22 cellular contexts compared by ENCODE assay signal in genomic region chr13:113323869-113324268, GRCh38. TPM values are rescaled to one million over a fixed set of nuclear protein-coding genes. Genes with fewer than 3 reads are reported as not detected.
"Had no signal": no experiment of that assay in that cellular context is flagged by ENCODE, and none has a peak within 500 bp of the region (broad histone marks: within the 10 kb centered on the region; RNA-seq: fewer than 3 reads in every experiment).

No MANE protein-coding gene starts in this region.

- H3K9me3 ChIP-seq: lower lobe of right lung, pancreas, prostate gland, sigmoid colon, spleen, tibial nerve, uterus had no signal

- H3K36me3 ChIP-seq: uterus had no signal

- H3K27me3 ChIP-seq: pancreas, sigmoid colon, spleen, tibial nerve, uterus had no signal

- ATAC-seq: left cardiac atrium; left lobe of liver; left ventricle myocardium superior; lower lobe of right lung; naive thymus-derived CD8-positive, alpha-beta T cell; pancreas; right cardiac atrium; stimulated activated effector memory CD8-positive, alpha-beta T cell treated with anti-CD3 and anti-CD28 coated beads, Interleukin-12 subunit alpha, Interleukin-12 subunit beta, amount 100 ng/mL, for 72 hours had no signal

- H3K27ac ChIP-seq: lower lobe of right lung, pancreas, prostate gland, sigmoid colon, spleen, tibial nerve, uterus had no signal

- FAIRE-seq: keratinocyte, pancreas, small intestine had no signal

- H3K4me3 ChIP-seq: lower lobe of right lung, pancreas, prostate gland, sigmoid colon, spleen, tibial nerve, uterus had no signal

- DNase-seq: hippocampal formation; kidney glomerular epithelial cell; left cardiac atrium; left ventricle myocardium superior; lower lobe of right lung; mammary epithelial cell; mesenchymal stem cell; naive thymus-derived CD8-positive, alpha-beta T cell; pancreas; retina; sigmoid colon; small intestine; spleen; stimulated activated CD4-positive, alpha-beta T cell treated with anti-CD3 and anti-CD28 coated beads, Interleukin-4, amount 100 ng/mL, for 24 hours; stimulated activated naive CD4-positive, alpha-beta T cell; uterus had no signal

- H3K4me1 ChIP-seq: lower lobe of right lung, pancreas, prostate gland, sigmoid colon, spleen, tibial nerve, uterus had no signal

RNA-seq across cellular contexts. Expression of gene GRTP1, which starts 40.1 kb away (rescaled TPM):
- total RNA-seq: naive thymus-derived CD8-positive, alpha-beta T cell had no signal
- polyA plus RNA-seq: naive thymus-derived CD8-positive, alpha-beta T cell had no signal
